ENCODE assay signal across 11 cellular contexts in the genomic region with DNA sequence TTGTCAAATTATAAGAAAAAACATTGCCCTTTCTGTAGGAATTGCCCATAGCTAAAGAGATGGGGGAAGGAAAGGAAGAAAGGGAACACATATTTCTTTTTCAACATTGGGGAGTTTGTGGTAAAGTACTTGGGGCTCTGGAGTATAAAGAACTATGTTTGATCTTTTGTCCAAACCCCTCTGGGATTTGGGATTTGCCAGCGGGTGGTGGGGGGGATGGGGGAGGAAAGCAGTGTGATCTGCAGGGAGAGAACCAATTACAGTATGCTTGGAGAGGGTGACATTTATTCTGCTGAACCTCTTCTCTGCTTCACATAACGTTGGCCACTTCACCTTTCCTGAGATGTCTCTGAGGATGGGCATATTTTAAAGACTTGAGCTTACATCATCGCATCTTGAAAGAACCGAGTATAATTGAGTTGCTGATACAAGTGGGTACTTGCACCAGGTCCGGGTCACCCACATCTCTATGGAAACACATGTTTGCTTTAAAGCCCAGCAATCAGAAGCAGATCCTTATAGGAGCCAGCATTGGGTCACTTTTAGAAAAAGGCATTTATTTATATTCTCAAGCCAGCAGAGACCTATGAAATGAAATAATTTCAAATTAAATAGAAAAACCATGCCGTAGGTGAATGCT.
DNase-seq lines count a peak whose midpoint lies in the region; ATAC-seq and TF ChIP-seq lines count a peak whose summit lies in the region.
"Had no signal": no experiment of that assay in that cellular context is flagged by ENCODE, and none has a peak within 500 bp of the region (broad histone marks: within the 10 kb centered on the region; RNA-seq: fewer than 3 reads in every experiment).

No MANE protein-coding gene starts in this region.

- H3K9me3 Mint-ChIP-seq in WTC11: no peaks in the 10 kb centered on the region

- no peaks in the 10 kb centered on the region for H3K27me3 Mint-ChIP-seq in WTC11 (ENCODE audit: low read depth)

- intact Hi-C loops in tibial artery (cut with DNase I; ENCODE audit: low total_unique reads): no loop called here

- H3K27ac ChIP-seq in tibial artery: peak overlapping the region; percentile 65 to 69

- H3K4me1 Mint-ChIP-seq in WTC11: peaks cover 91% of the 10 kb centered on the region

- H3K27me3 ChIP-seq in tibial artery: no peaks in the 10 kb centered on the region
- H3K27me3 ChIP-seq: uterus had no signal

- POLR2A ChIA-PET in WTC11 (lab: Charles Lee): interaction anchor here (0.9 kb wide), 1 partner anchor 36 kb away, joined by 3 read pairs; no protein-coding TSS in a partner anchor

- H3K4me3 Mint-ChIP-seq in WTC11: peak overlapping the region; percentile 44

- TF ChIP-seq CTCF in WTC11 (IDR thresholded peaks at IDR 0.05): no peak
- TF ChIP-seq CTCF in tibial artery (IDR thresholded peaks at IDR 0.05): no peak

- H3K4me3 ChIP-seq in tibial artery: no peak overlapping the region
- H3K4me3 ChIP-seq: uterus had no signal

- no peaks in the 10 kb centered on the region for H3K36me3 ChIP-seq in tibial artery
- H3K36me3 ChIP-seq: uterus had no signal

- ATAC-seq in WTC11: peak; percentile 7

- DNase-seq in NCI-H82 (lab: John Stamatoyannopoulos, UW): peak; percentile 32
- DNase-seq in NCI-H82 treated with DMSO at 0.1 percent for 48 hours (lab: John Stamatoyannopoulos, UW; ENCODE audit: unreplicated experiment): no peak
- DNase-seq in WTC11 (ENCODE audit: low spot score): peak; percentile 32
- DNase-seq in iPS-NIHi11 (ENCODE audit: low spot score): peak; percentile 52
- DNase-seq in tibial artery: no peak
- DNase-seq in islet precursor cell: no peak
- no peak for DNase-seq in MV-4-11 (lab: John Stamatoyannopoulos, UW)
- DNase-seq in stimulated activated CD4-positive, alpha-beta T cell treated with anti-CD3 and anti-CD28 coated beads, Interleukin-12 subunit alpha, Interleukin-12 subunit beta, amount 100 ng/mL, for 4 hours: no peak
- DNase-seq: activated effector memory CD4-positive, alpha-beta T cell treated with Interleukin-2 at 50 U/mL for 16 hours; NCI-H2029 treated with DMSO at 0.1 percent for 48 hours; uterus had no signal

- H3K9me3 ChIP-seq in tibial artery: no peaks in the 10 kb centered on the region
- H3K9me3 ChIP-seq: uterus had no signal

- peak overlapping the region; percentile 75 for H3K27ac Mint-ChIP-seq in WTC11

- CTCF ChIA-PET in WTC11 (lab: Charles Lee): no interaction called here

- H3K36me3 Mint-ChIP-seq in WTC11: no peaks in the 10 kb centered on the region

- peaks cover 0 to 75% (median 35%) of the 10 kb centered on the region in 4 donors for H3K4me1 ChIP-seq in tibial artery

TF ChIP-seq in WTC11, 78 proteins besides CTCF, POLR2A, EP300 and RAD21:
- TF ChIP-seq NR1H2 (CRISPR knock-in tag; IDR thresholded peaks at IDR 0.05) (no peak), ZNF671 (CRISPR knock-in tag; IDR thresholded peaks at IDR 0.05) (no peak), AFF4 (CRISPR knock-in tag; IDR thresholded peaks at IDR 0.05; ENCODE audit: borderline replicate concordance) (no peak), IRF1 (CRISPR knock-in tag; IDR thresholded peaks at IDR 0.05) (no peak)
TF ChIP-seq in WTC11: peak in this region for 0.

Comparison
In these comparisons a context has a peak if more than half of its experiments do, and no peak if none do; other contexts are left out.
1. DNase-seq: peak in NCI-H82 (single experiment), WTC11 (single experiment) and iPS-NIHi11 (single experiment); none in NCI-H82 treated with DMSO at 0.1 percent for 48 hours (single experiment), tibial artery (0 of 2), islet precursor cell (single experiment), MV-4-11 (single experiment) and stimulated activated CD4-positive, alpha-beta T cell treated with anti-CD3 and anti-CD28 coated beads, Interleukin-12 subunit alpha, Interleukin-12 subunit beta, amount 100 ng/mL, for 4 hours (single experiment).